Comparison of ENCODE assay signal across 8 cellular contexts in genomic region chr6:135094403-135094821, GRCh38. TPM values are rescaled to one million over a fixed set of nuclear protein-coding genes. Genes with fewer than 3 reads are reported as not detected.
DNase-seq lines count a peak whose midpoint lies in the region; ATAC-seq lines count a peak whose summit lies in the region.
"Had no signal": no experiment of that assay in that cellular context is flagged by ENCODE, and none has a peak within 500 bp of the region (broad histone marks: within the 10 kb centered on the region; RNA-seq: fewer than 3 reads in every experiment).

No MANE protein-coding gene starts in this region.

- peak; percentile 68 for ATAC-seq in GM18867 (IDR thresholded peaks at IDR 0.05; ENCODE audit: unreplicated experiment)
- peak; percentile 64 for ATAC-seq in HG02798 (IDR thresholded peaks at IDR 0.05; ENCODE audit: poor library complexity, unreplicated experiment)
- ATAC-seq in T-helper 17 cell, result peak; percentile 84
- no peak for ATAC-seq in esophagus mucosa

- H3K9me3 ChIP-seq in T-helper 17 cell (ENCODE audit: control insufficient read depth, low read length, poor library complexity, severe bottlenecking), result no peaks in the 10 kb centered on the region

- H3K4me1 Mint-ChIP-seq in T-helper 17 cell, result peaks cover 7% of the 10 kb centered on the region
- H3K4me1 Mint-ChIP-seq: IgD-negative memory B cell had no signal

- DNase-seq in T-helper 17 cell (no peak), iris pigment epithelial cell (ENCODE audit: low read depth) (peak; percentile 21), cortex of kidney (lab: John Stamatoyannopoulos, UW) (no peak), DMS 273 (lab: John Stamatoyannopoulos, UW; ENCODE audit: unreplicated experiment) (no peak)

- no peaks in the 10 kb centered on the region for H3K27me3 Mint-ChIP-seq in T-helper 17 cell
- H3K27me3 Mint-ChIP-seq: IgD-negative memory B cell had no signal

- H3K27ac Mint-ChIP-seq in T-helper 17 cell, result peak overlapping the region; percentile 66

- H3K4me3 Mint-ChIP-seq in T-helper 17 cell, result no peak overlapping the region
- H3K4me3 Mint-ChIP-seq: IgD-negative memory B cell had no signal

- no peaks in the 10 kb centered on the region for H3K36me3 Mint-ChIP-seq in T-helper 17 cell (ENCODE audit: low read depth)

RNA-seq across cellular contexts. Expression of gene HBS1L, which starts 39.8 kb away (rescaled TPM):
- total RNA-seq in T-helper 17 cell (10 to 100 TPM; 72.1 to 94.0 TPM), esophagus mucosa (47.0 TPM)
